ENCODE assay signal across 20 cellular contexts in the genomic region with DNA sequence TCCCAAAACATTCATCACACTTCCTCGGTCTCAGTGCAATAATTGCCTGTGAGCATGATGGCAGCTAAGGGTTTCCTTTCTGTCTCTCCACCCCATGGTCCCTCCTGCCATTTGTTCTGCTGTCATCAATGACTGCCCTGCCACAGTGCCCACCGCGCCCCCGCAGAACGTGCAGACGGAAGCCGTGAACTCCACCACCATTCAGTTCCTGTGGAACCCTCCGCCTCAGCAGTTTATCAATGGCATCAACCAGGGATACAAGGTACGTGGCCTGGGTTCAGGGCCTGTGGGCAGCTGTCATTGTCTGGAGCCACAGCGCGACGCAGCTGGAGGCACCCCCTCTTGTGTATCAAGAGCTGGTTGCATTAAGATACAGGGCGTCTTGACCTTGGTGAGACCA.
DNase-seq lines count a peak whose midpoint lies in the region; ATAC-seq and TF ChIP-seq lines count a peak whose summit lies in the region.
"Had no signal": no experiment of that assay in that cellular context is flagged by ENCODE, and none has a peak within 500 bp of the region (broad histone marks: within the 10 kb centered on the region; RNA-seq: fewer than 3 reads in every experiment).

No MANE protein-coding gene starts in this region.

- no peak overlapping the region for H3K14ac ChIP-seq in trophoblast cell (ENCODE audit: low read length)

- H4K12ac ChIP-seq in trophoblast cell (ENCODE audit: low read depth, low read length), result no peak overlapping the region

- in situ Hi-C loops in GM13976 (cut with MboI; ENCODE audit: low sequenced_read_pairs, unreplicated experiment), result no loop called here

- ATAC-seq in lung (ENCODE audit: insufficient read depth, low FRiP score) (no peak), GM21786 (IDR thresholded peaks at IDR 0.05; ENCODE audit: unreplicated experiment) (no peak), HG02763 (IDR thresholded peaks at IDR 0.05; ENCODE audit: unreplicated experiment) (no peak)
- ATAC-seq: A549 had no signal

- no peaks in the 10 kb centered on the region for H3K79me1 ChIP-seq in trophoblast cell (ENCODE audit: low read length)

- TF ChIP-seq CTCF in GM13976 (IDR thresholded peaks at IDR 0.05; ENCODE audit: borderline replicate concordance, control extremely low read depth, extremely low read depth, insufficient read depth, missing control alignments) (no peak), lung (IDR thresholded peaks at IDR 0.05; ENCODE audit: control extremely low read depth, extremely low read depth) (no peak)

- no peak overlapping the region for H2BK120ac ChIP-seq in trophoblast cell (ENCODE audit: insufficient read depth, low read length, poor library complexity)

- H2BK12ac ChIP-seq in trophoblast cell (ENCODE audit: low read length), result no peak overlapping the region

- no peak overlapping the region for H3K4me2 ChIP-seq in trophoblast cell (ENCODE audit: low read length)
- H3K4me2 ChIP-seq: A549 had no signal

- H3K4ac ChIP-seq in trophoblast cell (ENCODE audit: low read depth, low read length), result no peak overlapping the region

- H3K27me3 ChIP-seq in lung (ENCODE audit: control insufficient read depth, insufficient read depth) (no peaks in the 10 kb centered on the region), trophoblast cell (ENCODE audit: insufficient read depth, low read length) (no peaks in the 10 kb centered on the region)

- 95 to 97% methylated on average over 13 of the region's 13 CpGs for WGBS in lung, 2 donors
- no CpG with 5 or more reads among the region's 13 CpGs for WGBS in trophoblast cell (ENCODE audit: extremely low coverage, insufficient coverage, insufficient read length)

- H3K4me1 ChIP-seq in lung (ENCODE audit: control insufficient read depth in 2 of 2, insufficient read depth in 2 of 2, low read length in 2 of 2), result no peaks in the 10 kb centered on the region
- H3K4me1 ChIP-seq in trophoblast cell (ENCODE audit: control insufficient read depth in 1 of 2, insufficient read depth in 2 of 2, low read length in 2 of 2), result no peaks in the 10 kb centered on the region
- H3K4me1 ChIP-seq: A549 had no signal

- H3K27ac ChIP-seq in lung (ENCODE audit: low read depth in 1 of 2, low read length in 1 of 2) (no peak overlapping the region), trophoblast cell (ENCODE audit: low read depth, low read length) (no peak overlapping the region)
- H3K27ac ChIP-seq: A549, GM23248 had no signal

- H3K9me3 ChIP-seq in lung (ENCODE audit: control insufficient read depth in 2 of 2, insufficient read depth in 1 of 2, low read length in 1 of 2), result no peaks in the 10 kb centered on the region
- no peaks in the 10 kb centered on the region for H3K9me3 ChIP-seq in trophoblast cell (ENCODE audit: insufficient read depth, low read depth, low read length)
- H3K9me3 ChIP-seq: A549 had no signal

- DNase-seq in GM13976 (ENCODE audit: low spot score), result peak; percentile 4
- DNase-seq in ecto neural progenitor cell (ENCODE audit: low spot score), result peak; percentile 20
- peak; percentile 19 for DNase-seq in lung (ENCODE audit: low spot score)
- no peak for DNase-seq in trophoblast cell
- DNase-seq in cortex of kidney (lab: John Stamatoyannopoulos, UW), result no peak
- no peak for DNase-seq in NCI-H526 (lab: John Stamatoyannopoulos, UW)
- DNase-seq: 8988T; C1 segment of cervical spinal cord; Calu3; CD4-positive, alpha-beta memory T cell; COR-L47; DMS53; DMS79 treated with DMSO at 0.1 percent for 48 hours; GF-D8; GM23248; H7; HCEC 1CT had no signal

- H2BK5ac ChIP-seq in trophoblast cell (ENCODE audit: low read depth, low read length, poor library complexity), result no peak overlapping the region

- H2AK5ac ChIP-seq in trophoblast cell (ENCODE audit: low read length), result no peak overlapping the region

- H3K23ac ChIP-seq in trophoblast cell (ENCODE audit: low read length), result no peak overlapping the region

- no peak overlapping the region for H3K4me3 ChIP-seq in lung
- H3K4me3 ChIP-seq in trophoblast cell (ENCODE audit: low read depth, low read length), result peak overlapping the region; percentile 8
- H3K4me3 ChIP-seq: A549, GM23248 had no signal

- H3K18ac ChIP-seq in trophoblast cell (ENCODE audit: low read length), result no peak overlapping the region

- H2AFZ ChIP-seq in trophoblast cell (ENCODE audit: insufficient read depth, low read length, poor library complexity), result no peak overlapping the region
- H2AFZ ChIP-seq: GM23248 had no signal

- H3K79me2 ChIP-seq in trophoblast cell (ENCODE audit: control insufficient read depth, insufficient read depth, low read length, poor library complexity), result no peaks in the 10 kb centered on the region

- H3K36me3 ChIP-seq in lung (ENCODE audit: control insufficient read depth in 2 of 2, insufficient read depth in 2 of 2, low read length in 2 of 2) (no peaks in the 10 kb centered on the region), trophoblast cell (ENCODE audit: control insufficient read depth in 1 of 2, insufficient read depth in 2 of 2, low read length in 2 of 2) (peaks cover 10 to 11% of the 10 kb centered on the region in 2 experiments)

- H4K91ac ChIP-seq in trophoblast cell (ENCODE audit: low read depth, low read length), result no peak overlapping the region

- H4K8ac ChIP-seq in trophoblast cell (ENCODE audit: low read depth, low read length), result no peak overlapping the region

- H3K9ac ChIP-seq in trophoblast cell (ENCODE audit: low read length), result no peak overlapping the region
- H3K9ac ChIP-seq: GM23248 had no signal

Comparison
In these comparisons a context has a peak if more than half of its experiments do, and no peak if none do; other contexts are left out.
1. DNase-seq: peak in GM13976 (single experiment), ecto neural progenitor cell (single experiment) and lung (single experiment); none in trophoblast cell (0 of 2), cortex of kidney (single experiment) and NCI-H526 (0 of 2).